ENCODE assay signal across 11 cellular contexts in the genomic region with DNA sequence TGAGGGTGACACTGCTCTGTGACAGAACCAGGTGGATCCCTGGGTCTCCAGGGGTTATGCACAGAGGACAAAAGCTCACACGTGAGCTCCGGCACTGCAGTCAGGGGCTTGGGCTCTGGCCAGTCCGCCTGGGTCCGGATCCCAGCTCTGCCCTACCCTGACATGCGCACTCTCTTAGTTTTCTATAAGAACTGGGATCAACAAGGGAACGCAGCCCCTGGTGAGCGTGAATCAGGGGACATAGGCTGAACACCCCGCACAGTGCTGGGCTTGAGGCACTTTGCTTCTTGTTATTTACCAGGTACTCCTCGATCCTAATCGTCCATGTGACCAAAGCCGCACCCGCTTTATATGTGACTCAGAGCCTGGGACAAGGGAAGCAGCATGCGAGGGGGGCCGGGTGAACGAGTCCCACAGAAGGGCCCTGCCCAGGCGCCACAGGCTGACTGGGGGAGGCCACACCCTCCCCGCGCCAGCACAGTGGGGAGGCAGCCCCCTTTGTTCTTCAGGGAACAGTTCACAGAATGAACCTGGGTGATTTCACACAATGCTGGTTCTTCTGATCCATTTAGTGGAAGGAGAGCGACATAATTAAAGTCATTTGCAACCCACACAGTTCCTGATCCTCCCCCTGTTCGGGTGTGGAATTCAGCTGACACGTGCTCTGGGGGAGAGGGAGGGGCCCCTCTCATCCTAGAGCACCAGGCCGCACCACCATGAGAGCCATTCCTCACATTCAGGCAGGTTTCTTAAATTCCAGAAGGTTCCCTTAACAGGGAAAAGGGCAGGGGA. TPM values are rescaled to one million over a fixed set of nuclear protein-coding genes. Genes with fewer than 3 reads are reported as not detected.
A peak's percentile ranks its signal among the peaks of the same experiment; 100 is the strongest.
DNase-seq lines count a peak whose midpoint lies in the region; ATAC-seq and TF ChIP-seq lines count a peak whose summit lies in the region.
"Had no signal": no experiment of that assay in that cellular context is flagged by ENCODE, and none has a peak within 500 bp of the region (broad histone marks: within the 10 kb centered on the region; RNA-seq: fewer than 3 reads in every experiment).

No MANE protein-coding gene starts in this region.

- H3K4me3 Mint-ChIP-seq in activated CD4-positive, alpha-beta T cell treated with anti-CD3 and anti-CD28 coated beads, Interleukin-2, amount 10 ng/mL, durations not matched to agents 7 days and 5 days: no peak overlapping the region
- H3K4me3 Mint-ChIP-seq: brain had no signal

- 22 to 34% methylated on average over 9 to 22 of the region's 22 CpGs for WGBS in upper lobe of left lung, 2 donors
- WGBS in esophagus muscularis mucosa: 56% methylated on average over 18 of the region's 22 CpGs

- H3K4me3 ChIP-seq in choroid plexus epithelial cell (ENCODE audit: low read depth, low read length) (no peak overlapping the region), upper lobe of left lung (peak overlapping the region in 1 of 4 donors; percentile 10), esophagus muscularis mucosa (no peak overlapping the region)

- intact Hi-C loops in left colon (cut with DNase I, micrococcal nuclease): loop anchor here (5.0 kb wide), 1 partner anchor 73 kb away; no protein-coding TSS in a partner anchor
- intact Hi-C loops in esophagus muscularis mucosa (cut with DNase I): no loop called here

- H3K9me3 ChIP-seq in upper lobe of left lung: no peaks in the 10 kb centered on the region
- peaks cover 0 to 2% (median under 1%) of the 10 kb centered on the region in 4 donors for H3K9me3 ChIP-seq in esophagus muscularis mucosa

- peaks cover 18% of the 10 kb centered on the region for H3K4me1 Mint-ChIP-seq in activated CD4-positive, alpha-beta T cell treated with anti-CD3 and anti-CD28 coated beads, Interleukin-2, amount 10 ng/mL, durations not matched to agents 7 days and 5 days

- TF ChIP-seq EP300 in upper lobe of left lung (IDR thresholded peaks at IDR 0.05) (no peak), esophagus muscularis mucosa (IDR thresholded peaks at IDR 0.05) (no peak)

- no peak overlapping the region for H3K27ac Mint-ChIP-seq in activated CD4-positive, alpha-beta T cell treated with anti-CD3 and anti-CD28 coated beads, Interleukin-2, amount 10 ng/mL, durations not matched to agents 7 days and 5 days

- ATAC-seq in left colon (peak; percentile 81), upper lobe of left lung (ENCODE audit: low FRiP score in 2 of 2) (peak; percentile 30 to 81)
- ATAC-seq: Panc1 had no signal

- no peaks in the 10 kb centered on the region for H3K9me3 Mint-ChIP-seq in activated CD4-positive, alpha-beta T cell treated with anti-CD3 and anti-CD28 coated beads, Interleukin-2, amount 10 ng/mL, durations not matched to agents 7 days and 5 days

- no peaks in the 10 kb centered on the region for H3K36me3 ChIP-seq in upper lobe of left lung
- no peaks in the 10 kb centered on the region for H3K36me3 ChIP-seq in esophagus muscularis mucosa

- TF ChIP-seq POLR2A in upper lobe of left lung (IDR thresholded peaks at IDR 0.05): no peak
- no peak for TF ChIP-seq POLR2A in esophagus muscularis mucosa (IDR thresholded peaks at IDR 0.05; ENCODE audit: low read depth)

- no peaks in the 10 kb centered on the region for H3K36me3 Mint-ChIP-seq in activated CD4-positive, alpha-beta T cell treated with anti-CD3 and anti-CD28 coated beads, Interleukin-2, amount 10 ng/mL, durations not matched to agents 7 days and 5 days (ENCODE audit: low read depth)

- peak; percentile 12 for DNase-seq in activated CD4-positive, alpha-beta T cell treated with anti-CD3 and anti-CD28 coated beads, Interleukin-2, amount 10 ng/mL, durations not matched to agents 7 days and 5 days
- no peak for DNase-seq in activated CD4-positive, alpha-beta T cell treated with anti-CD3 and anti-CD28 coated beads, Interleukin-2, amount 50 U/mL, for 1 hour
- peak; percentile 16 for DNase-seq in choroid plexus epithelial cell (ENCODE audit: low read depth)
- peak; percentile 51 to 63 for DNase-seq in left colon
- DNase-seq in upper lobe of left lung: peak; percentile 58 to 84
- no peak for DNase-seq in effector CD8-positive, alpha-beta T cell (lab: John Stamatoyannopoulos, UW)
- no peak for DNase-seq in NCI-H774 (lab: John Stamatoyannopoulos, UW)
- no peak for DNase-seq in esophagus muscularis mucosa (ENCODE audit: extremely low spot score)
- DNase-seq: activated CD4-positive, alpha-beta T cell treated with anti-CD3 and anti-CD28 coated beads, Interleukin-2, amount 50 U/mL, for 4 hours had no signal

- H3K27me3 ChIP-seq in upper lobe of left lung (no peaks in the 10 kb centered on the region), esophagus muscularis mucosa (peaks cover 0 to 26% (median 0%) of the 10 kb centered on the region in 4 donors)

- POLR2A ChIA-PET in activated CD4-positive, alpha-beta T cell treated with anti-CD3 and anti-CD28 coated beads, Interleukin-2, amount 10 ng/mL, durations not matched to agents 7 days and 5 days (lab: Charles Lee): no interaction called here

- H3K27ac ChIP-seq in upper lobe of left lung: peak overlapping the region; percentile 55 to 86 (median 80)
- H3K27ac ChIP-seq in esophagus muscularis mucosa (replicated peaks in 1 of 4): peak overlapping the region in 2 of 4 donors; percentile 7 to 62

- no peak for TF ChIP-seq CTCF in choroid plexus epithelial cell (conservative IDR thresholded peaks at IDR 0.05; ENCODE audit: low read depth, low read length)
- no peak for TF ChIP-seq CTCF in upper lobe of left lung (IDR thresholded peaks at IDR 0.05)
- TF ChIP-seq CTCF in esophagus muscularis mucosa (IDR thresholded peaks at IDR 0.05): no peak

- CTCF ChIA-PET in activated CD4-positive, alpha-beta T cell treated with anti-CD3 and anti-CD28 coated beads, Interleukin-2, amount 10 ng/mL, durations not matched to agents 7 days and 5 days (lab: Charles Lee): interaction anchor here (2.2 to 3.9 kb wide), 2 partner anchors 7 to 75 kb away, joined by 14 to 15 read pairs; no protein-coding TSS in a partner anchor

- H3K27me3 Mint-ChIP-seq in activated CD4-positive, alpha-beta T cell treated with anti-CD3 and anti-CD28 coated beads, Interleukin-2, amount 10 ng/mL, durations not matched to agents 7 days and 5 days: peaks cover 30% of the 10 kb centered on the region

- H3K4me1 ChIP-seq in upper lobe of left lung: peaks cover 13 to 23% (median 16%) of the 10 kb centered on the region in 4 donors
- peaks cover 0 to 12% (median 7%) of the 10 kb centered on the region in 4 donors for H3K4me1 ChIP-seq in esophagus muscularis mucosa

RNA-seq across cellular contexts. Expression of gene WFS1, which starts 55.5 kb away (rescaled TPM):
- 1 to 10 TPM; 1.7 to 2.1 TPM for total RNA-seq in activated CD4-positive, alpha-beta T cell treated with anti-CD3 and anti-CD28 coated beads, Interleukin-2, amount 10 ng/mL, durations not matched to agents 7 days and 5 days
- 10 to 100 TPM in 1 of 2 donors, 1 to 10 TPM in 1; 8.3 to 14.7 TPM for total RNA-seq in left colon
- total RNA-seq in upper lobe of left lung: 100 to 1,000 TPM in 3 of 6 donors, 10 to 100 TPM in 3; 88.8 to 180 (median 105) TPM
- 100 to 1,000 TPM in 2 of 4 donors, 10 to 100 TPM in 2; 62.3 to 159 (median 104) TPM for total RNA-seq in esophagus muscularis mucosa

Comparison
In these comparisons a context has a peak if more than half of its experiments do, and no peak if none do; other contexts are left out.
1. DNase-seq: peak in activated CD4-positive, alpha-beta T cell treated with anti-CD3 and anti-CD28 coated beads, Interleukin-2, amount 10 ng/mL, durations not matched to agents 7 days and 5 days (single experiment), choroid plexus epithelial cell (single experiment), left colon (2 of 2) and upper lobe of left lung (2 of 2); none in activated CD4-positive, alpha-beta T cell treated with anti-CD3 and anti-CD28 coated beads, Interleukin-2, amount 50 U/mL, for 1 hour (single experiment), effector CD8-positive, alpha-beta T cell (single experiment), NCI-H774 (single experiment) and esophagus muscularis mucosa (single experiment).
2. RNA of gene WFS1, which starts 55.5 kb away (total RNA-seq): 62.3 to 159 TPM in esophagus muscularis mucosa and 88.8 to 180 TPM in upper lobe of left lung; 8.3 to 14.7 TPM in left colon and 1.7 to 2.1 TPM in activated CD4-positive, alpha-beta T cell treated with anti-CD3 and anti-CD28 coated beads, Interleukin-2, amount 10 ng/mL, durations not matched to agents 7 days and 5 days; every median in the first group is over 4 times any median in the second.